ENCODE assay signal across 15 cellular contexts in genomic region chr18:54416459-54416858, GRCh38. TPM values are rescaled to one million over a fixed set of nuclear protein-coding genes. Genes with fewer than 3 reads are reported as not detected.
DNase-seq lines count a peak whose midpoint lies in the region; ATAC-seq, FAIRE-seq and TF ChIP-seq lines count a peak whose summit lies in the region.
"Had no signal": no experiment of that assay in that cellular context is flagged by ENCODE, and none has a peak within 500 bp of the region (broad histone marks: within the 10 kb centered on the region; RNA-seq: fewer than 3 reads in every experiment).

No MANE protein-coding gene starts in this region.

- FAIRE-seq in bronchial epithelial cell (lab: Jason Lieb, UNC), result no peak

- no peaks in the 10 kb centered on the region for H3K36me3 Mint-ChIP-seq in effector memory CD8-positive, alpha-beta T cell (ENCODE audit: insufficient read depth)

- H3K27ac ChIP-seq in left lung, result no peak overlapping the region
- H3K27ac ChIP-seq: BLaER1 treated with 17β-estradiol and CSF1 and Interleukin-3, amounts not matched to agents 10 nM and 100 nM; prostate gland had no signal

- H3K4me3 ChIP-seq in HFF-Myc (replicated peaks; ENCODE audit: low read depth, low read length) (no peak overlapping the region), bronchial epithelial cell (ENCODE audit: low read depth, low read length) (no peak overlapping the region), left lung (no peak overlapping the region)
- H3K4me3 ChIP-seq: BLaER1 treated with 17β-estradiol and CSF1 and Interleukin-3, amounts not matched to agents 10 nM and 100 nM; prostate gland had no signal

- ATAC-seq in left lung, result peak; percentile 21
- no peak for ATAC-seq in effector memory CD8-positive, alpha-beta T cell (replicated peaks)
- ATAC-seq: activated CD4-positive, CD25-positive, alpha-beta regulatory T cell treated with anti-CD3 and anti-CD28 coated beads, Interleukin-2, amount 50 U/mL, for 24 hours; stimulated activated naive CD8-positive, alpha-beta T cell treated with anti-CD3 and anti-CD28 coated beads, Interleukin-15, Interleukin-2, amounts not matched to agents 100 U/mL and 50 U/mL, for 24 hours had no signal

- peaks cover 18 to 49% of the 10 kb centered on the region in 2 donors for H3K27me3 Mint-ChIP-seq in effector memory CD8-positive, alpha-beta T cell

- DNase-seq in ACHN, result peak; percentile 33
- peak; percentile 10 for DNase-seq in HFF-Myc (ENCODE audit: extremely low read depth, low read depth)
- peak; percentile 14 for DNase-seq in bronchial epithelial cell (ENCODE audit: low read depth)
- no peak for DNase-seq in left lung
- DNase-seq in NCI-H1417 treated with DMSO at 0.1 percent for 48 hours (lab: John Stamatoyannopoulos, UW), result no peak
- no peak for DNase-seq in SW480 (ENCODE audit: low spot score)
- DNase-seq in effector memory CD8-positive, alpha-beta T cell, result no peak
- DNase-seq in 8988T, result no peak
- DNase-seq: effector CD8-positive, alpha-beta T cell; midbrain; MM.1S; stimulated activated naive CD8-positive, alpha-beta T cell treated with anti-CD3 and anti-CD28 coated beads, Interleukin-15, Interleukin-2, amounts not matched to agents 100 U/mL and 50 U/mL, for 24 hours had no signal

- H3K36me3 ChIP-seq in bronchial epithelial cell (ENCODE audit: control insufficient read depth, insufficient read depth, low read length) (no peaks in the 10 kb centered on the region), left lung (no peaks in the 10 kb centered on the region)
- H3K36me3 ChIP-seq: BLaER1 treated with 17β-estradiol and CSF1 and Interleukin-3, amounts not matched to agents 10 nM and 100 nM; prostate gland had no signal

- no peaks in the 10 kb centered on the region for H3K4me1 ChIP-seq in left lung
- H3K4me1 ChIP-seq: prostate gland had no signal

- H3K4me3 Mint-ChIP-seq in effector memory CD8-positive, alpha-beta T cell, result no peak overlapping the region

- intact Hi-C loops in left lung (cut with DNase I), result no loop called here

- no peaks in the 10 kb centered on the region for H3K9me3 Mint-ChIP-seq in effector memory CD8-positive, alpha-beta T cell

- no peaks in the 10 kb centered on the region for H3K9me3 ChIP-seq in left lung
- H3K9me3 ChIP-seq: BLaER1 treated with 17β-estradiol and CSF1 and Interleukin-3, amounts not matched to agents 10 nM and 100 nM; prostate gland had no signal

- H3K27me3 ChIP-seq in bronchial epithelial cell (ENCODE audit: control insufficient read depth, insufficient read depth, low read length) (no peaks in the 10 kb centered on the region), left lung (no peaks in the 10 kb centered on the region)
- H3K27me3 ChIP-seq: BLaER1 treated with 17β-estradiol and CSF1 and Interleukin-3, amounts not matched to agents 10 nM and 100 nM had no signal

- no peak overlapping the region for H3K27ac Mint-ChIP-seq in effector memory CD8-positive, alpha-beta T cell

- in situ Hi-C loops in ACHN (cut with HindIII; ENCODE audit: low pct_ligation_motif_present, low pct_unique_long_range_greater_than_20kb, low sequenced_read_pairs), result no loop called here

- TF ChIP-seq CTCF in HFF-Myc (IDR thresholded peaks at IDR 0.05; ENCODE audit: low read depth, low read length, missing control alignments), result no peak
- no peak for TF ChIP-seq CTCF in bronchial epithelial cell (IDR thresholded peaks at IDR 0.05; ENCODE audit: insufficient read depth, low read length, severe bottlenecking)
- TF ChIP-seq CTCF in left lung (IDR thresholded peaks at IDR 0.05), result no peak

- H3K4me1 Mint-ChIP-seq in effector memory CD8-positive, alpha-beta T cell (ENCODE audit: low read depth in 2 of 2), result no peaks in the 10 kb centered on the region

RNA-seq across cellular contexts. Expression of gene C18orf54, which starts 58.8 kb away (rescaled TPM):
- total RNA-seq in bronchial epithelial cell, result 1.1 and 2.0 TPM in 2 replicates
- 1 to 10 TPM; 4.2 to 4.8 TPM for total RNA-seq in left lung

RNA-seq across cellular contexts. Expression of gene STARD6, which starts 58.8 kb away (rescaled TPM):
- total RNA-seq in bronchial epithelial cell (not detected in 2 replicates), left lung (not detected)
- total RNA-seq: prostate gland had no signal

Comparison
In these comparisons a context has a peak if more than half of its experiments do, and no peak if none do; other contexts are left out.
1. DNase-seq: peak in ACHN (single experiment), HFF-Myc (single experiment) and bronchial epithelial cell (single experiment); none in left lung (0 of 2), NCI-H1417 treated with DMSO at 0.1 percent for 48 hours (single experiment), SW480 (single experiment), effector memory CD8-positive, alpha-beta T cell (0 of 3) and 8988T (single experiment).